In the genomic region with DNA sequence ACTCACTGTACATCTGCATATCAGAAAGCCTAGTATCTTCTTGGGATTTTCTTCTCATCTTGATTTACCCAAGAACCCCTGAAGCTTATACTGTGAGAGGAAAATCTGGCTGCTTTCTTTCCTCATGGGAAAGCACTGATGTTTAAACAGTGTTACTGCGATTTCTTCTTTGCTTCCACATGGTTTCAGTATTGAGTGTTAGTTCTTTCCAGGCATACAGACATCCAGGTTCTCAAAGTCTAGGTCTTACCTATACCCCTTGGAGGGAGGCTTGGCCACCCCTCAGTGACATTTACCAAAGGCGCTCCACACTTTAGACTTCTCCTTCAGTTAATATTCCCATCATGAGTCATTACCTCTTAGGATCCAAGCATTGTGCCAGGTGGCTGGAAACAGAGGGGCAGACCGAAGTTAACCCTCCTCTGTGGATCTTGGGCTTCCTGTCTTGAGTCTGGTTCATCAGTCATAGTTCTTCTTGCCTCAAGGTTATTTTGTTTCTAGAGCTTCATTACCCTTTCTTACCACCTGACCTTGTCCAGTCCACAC, we compare ENCODE assay signal across 12 cellular contexts.
DNase-seq lines count a peak whose midpoint lies in the region; TF ChIP-seq lines count a peak whose summit lies in the region.
"Had no signal": no experiment of that assay in that cellular context is flagged by ENCODE, and none has a peak within 500 bp of the region (broad histone marks: within the 10 kb centered on the region; RNA-seq: fewer than 3 reads in every experiment).

No MANE protein-coding gene starts in this region.

- H3K9ac ChIP-seq in OCI-LY1 (ENCODE audit: low read length) (no peak overlapping the region), mesenchymal stem cell (ENCODE audit: low read length) (no peak overlapping the region)

- no peaks in the 10 kb centered on the region for H3K36me3 Mint-ChIP-seq in activated T-helper 1 cell treated with anti-CD3 and anti-CD28 coated beads, Interleukin-12 subunit alpha, Interleukin-12 subunit beta, Interleukin-2, Interleukin-4 antibody, amounts not matched to agents 30 ng/mL and 10 ng/mL and 1 ng/mL, durations not matched to agents 14 hours and 24 hours and 36 hours (ENCODE audit: low read depth)
- H3K36me3 Mint-ChIP-seq: brain had no signal

- WGBS in mesenchymal stem cell, result 79% methylated on average over 3 of the region's 3 CpGs

- H3K27me3 ChIP-seq in OCI-LY1 (ENCODE audit: insufficient read depth, low read length) (no peaks in the 10 kb centered on the region), left ventricle myocardium inferior (ENCODE audit: low read depth) (no peaks in the 10 kb centered on the region), mesenchymal stem cell (ENCODE audit: control insufficient read depth in 1 of 2, insufficient read depth in 1 of 2, low read length in 2 of 2) (no peaks in the 10 kb centered on the region)

- H3K4me2 ChIP-seq in OCI-LY1 (ENCODE audit: low read length), result no peak overlapping the region
- H3K4me2 ChIP-seq in mesenchymal stem cell (ENCODE audit: low read length, poor library complexity, severe bottlenecking), result no peak overlapping the region

- H3K36me3 ChIP-seq in OCI-LY1 (ENCODE audit: insufficient read depth, low read length) (no peaks in the 10 kb centered on the region), left ventricle myocardium inferior (no peaks in the 10 kb centered on the region), mesenchymal stem cell (ENCODE audit: control insufficient read depth in 1 of 2, insufficient read depth in 2 of 2, low read depth in 1 of 2, low read length in 2 of 2) (no peaks in the 10 kb centered on the region)

- no peaks in the 10 kb centered on the region for H3K4me1 Mint-ChIP-seq in activated T-helper 1 cell treated with anti-CD3 and anti-CD28 coated beads, Interleukin-12 subunit alpha, Interleukin-12 subunit beta, Interleukin-2, Interleukin-4 antibody, amounts not matched to agents 30 ng/mL and 10 ng/mL and 1 ng/mL, durations not matched to agents 14 hours and 24 hours and 36 hours (ENCODE audit: low read depth)
- H3K4me1 Mint-ChIP-seq: brain had no signal

- H3K4me1 ChIP-seq in OCI-LY1 (ENCODE audit: insufficient read depth, low read length, severe bottlenecking) (no peaks in the 10 kb centered on the region), left ventricle myocardium inferior (peaks cover 21% of the 10 kb centered on the region), mesenchymal stem cell (ENCODE audit: control insufficient read depth, insufficient read depth, low read depth, low read length) (no peaks in the 10 kb centered on the region)

- intact Hi-C loops in left ventricle myocardium inferior (cut with micrococcal nuclease), result no loop called here
- intact Hi-C loops in activated T-helper 1 cell treated with anti-CD3 and anti-CD28 coated beads, Interleukin-12 subunit alpha, Interleukin-12 subunit beta, Interleukin-2, Interleukin-4 antibody, amounts not matched to agents 30 ng/mL and 10 ng/mL and 1 ng/mL, durations not matched to agents 14 hours and 24 hours and 36 hours (cut with micrococcal nuclease), result no loop called here

- CTCF ChIA-PET in RWPE1 (lab: Yijun Ruan, JAX), result interaction anchor here (0.8 kb wide), 1 partner anchor 361 kb away, joined by 4 read pairs; no protein-coding TSS in a partner anchor

- H4K91ac ChIP-seq in mesenchymal stem cell (ENCODE audit: low read length), result no peak overlapping the region

- H3K9me2 ChIP-seq in OCI-LY1 (ENCODE audit: low read depth, low read length), result no peaks in the 10 kb centered on the region

- H3K27me3 Mint-ChIP-seq in activated T-helper 1 cell treated with anti-CD3 and anti-CD28 coated beads, Interleukin-12 subunit alpha, Interleukin-12 subunit beta, Interleukin-2, Interleukin-4 antibody, amounts not matched to agents 30 ng/mL and 10 ng/mL and 1 ng/mL, durations not matched to agents 14 hours and 24 hours and 36 hours (ENCODE audit: insufficient read depth), result no peaks in the 10 kb centered on the region

- no peak overlapping the region for H3K4ac ChIP-seq in mesenchymal stem cell (ENCODE audit: low read depth in 1 of 2, low read length in 2 of 2)

- no peaks in the 10 kb centered on the region for H4K20me1 ChIP-seq in OCI-LY1 (ENCODE audit: insufficient read depth, low read length)

- no peak overlapping the region for H2AK5ac ChIP-seq in mesenchymal stem cell (ENCODE audit: low read length, severe bottlenecking)

- no peak overlapping the region for H2BK5ac ChIP-seq in mesenchymal stem cell (ENCODE audit: low read depth, low read length, poor library complexity, severe bottlenecking)

- peak; percentile 33 for DNase-seq in ACHN
- no peak for DNase-seq in GM12864 (ENCODE audit: low read depth)
- no peak for DNase-seq in left ventricle myocardium inferior
- no peak for DNase-seq in activated T-helper 1 cell treated with anti-CD3 and anti-CD28 coated beads, Interleukin-12 subunit alpha, Interleukin-12 subunit beta, Interleukin-2, Interleukin-4 antibody, amounts not matched to agents 30 ng/mL and 10 ng/mL and 1 ng/mL, durations not matched to agents 14 hours and 24 hours and 36 hours (ENCODE audit: low spot score)
- no peak for DNase-seq in RWPE1 (ENCODE audit: low spot score)
- no peak for DNase-seq in coronary artery (ENCODE audit: low spot score)
- no peak for DNase-seq in mesenchymal stem cell
- DNase-seq: activated CD4-positive, alpha-beta T cell treated with anti-CD3 and anti-CD28 coated beads, Interleukin-2, amount 50 U/mL, for 4 hours; Calu3; hippocampal formation had no signal

- H3K27ac ChIP-seq in OCI-LY1 (ENCODE audit: low read depth, low read length, poor library complexity, severe bottlenecking), result no peak overlapping the region
- peak overlapping the region; percentile 10 for H3K27ac ChIP-seq in left ventricle myocardium inferior (replicated peaks)
- H3K27ac ChIP-seq in RWPE1, result no peak overlapping the region
- H3K27ac ChIP-seq in coronary artery, result no peak overlapping the region
- H3K27ac ChIP-seq in mesenchymal stem cell (ENCODE audit: low read length, poor library complexity, severe bottlenecking), result no peak overlapping the region

- TF ChIP-seq CTCF in GM12864 (IDR thresholded peaks at IDR 0.05; ENCODE audit: low read depth, low read length, missing control alignments), result peak; percentile 9
- TF ChIP-seq CTCF in OCI-LY1 (IDR thresholded peaks at IDR 0.05; ENCODE audit: low read length), result peak; percentile 42; the same call in 1 of the 2 replicates
- TF ChIP-seq CTCF in left ventricle myocardium inferior (IDR thresholded peaks at IDR 0.05; ENCODE audit: borderline replicate concordance), result peak; percentile 48
- no peak for TF ChIP-seq CTCF in RWPE1 (conservative IDR thresholded peaks at IDR 0.05; ENCODE audit: low read depth)
- no peak for TF ChIP-seq CTCF in coronary artery (IDR thresholded peaks at IDR 0.05)

- no peak overlapping the region for H3K14ac ChIP-seq in mesenchymal stem cell (ENCODE audit: low read length in 2 of 2)

- H3K23ac ChIP-seq in mesenchymal stem cell (ENCODE audit: low read length in 2 of 2), result no peak overlapping the region

- H4K8ac ChIP-seq in mesenchymal stem cell (ENCODE audit: low read length), result no peak overlapping the region

- no peaks in the 10 kb centered on the region for H3K9me3 Mint-ChIP-seq in activated T-helper 1 cell treated with anti-CD3 and anti-CD28 coated beads, Interleukin-12 subunit alpha, Interleukin-12 subunit beta, Interleukin-2, Interleukin-4 antibody, amounts not matched to agents 30 ng/mL and 10 ng/mL and 1 ng/mL, durations not matched to agents 14 hours and 24 hours and 36 hours
- H3K9me3 Mint-ChIP-seq: brain had no signal

- H3K9me3 ChIP-seq in OCI-LY1 (ENCODE audit: low read length), result no peaks in the 10 kb centered on the region
- no peaks in the 10 kb centered on the region for H3K9me3 ChIP-seq in left ventricle myocardium inferior (replicated peaks)
- no peaks in the 10 kb centered on the region for H3K9me3 ChIP-seq in mesenchymal stem cell (ENCODE audit: control insufficient read depth, low read length)

- no peak overlapping the region for H2BK15ac ChIP-seq in mesenchymal stem cell (ENCODE audit: low read depth, poor library complexity, severe bottlenecking)

- H2BK120ac ChIP-seq in mesenchymal stem cell (ENCODE audit: low read depth, low read length), result no peak overlapping the region

- no peak overlapping the region for H3K18ac ChIP-seq in mesenchymal stem cell (ENCODE audit: low read depth in 1 of 2, low read length in 2 of 2)

- H3K4me3 Mint-ChIP-seq in activated T-helper 1 cell treated with anti-CD3 and anti-CD28 coated beads, Interleukin-12 subunit alpha, Interleukin-12 subunit beta, Interleukin-2, Interleukin-4 antibody, amounts not matched to agents 30 ng/mL and 10 ng/mL and 1 ng/mL, durations not matched to agents 14 hours and 24 hours and 36 hours, result no peak overlapping the region
- H3K4me3 Mint-ChIP-seq: brain had no signal

- POLR2A ChIA-PET in RWPE1 (lab: Yijun Ruan, JAX; ENCODE audit: low non-redundant PET), result no interaction called here

- H3F3A ChIP-seq in OCI-LY1 (ENCODE audit: insufficient read depth, low read length), result no peaks in the 10 kb centered on the region

- no peak overlapping the region for H3K27ac Mint-ChIP-seq in activated T-helper 1 cell treated with anti-CD3 and anti-CD28 coated beads, Interleukin-12 subunit alpha, Interleukin-12 subunit beta, Interleukin-2, Interleukin-4 antibody, amounts not matched to agents 30 ng/mL and 10 ng/mL and 1 ng/mL, durations not matched to agents 14 hours and 24 hours and 36 hours
- H3K27ac Mint-ChIP-seq: brain had no signal

- no peaks in the 10 kb centered on the region for H3K79me2 ChIP-seq in OCI-LY1 (ENCODE audit: insufficient read depth, low read length)

- H2BK12ac ChIP-seq in mesenchymal stem cell (ENCODE audit: low read length in 2 of 2), result no peak overlapping the region

- in situ Hi-C loops in ACHN (cut with HindIII; ENCODE audit: low pct_ligation_motif_present, low pct_unique_long_range_greater_than_20kb, low sequenced_read_pairs), result no loop called here

- no peak overlapping the region for H2AFZ ChIP-seq in OCI-LY1 (ENCODE audit: low read length)
- H2AFZ ChIP-seq in mesenchymal stem cell (ENCODE audit: low read depth, low read length), result no peak overlapping the region

- H3K79me1 ChIP-seq in mesenchymal stem cell (replicated peaks; ENCODE audit: low read length, poor library complexity, severe bottlenecking), result no peaks in the 10 kb centered on the region

- H3K4me3 ChIP-seq in GM12864 (ENCODE audit: low read depth, low read length) (no peak overlapping the region), OCI-LY1 (ENCODE audit: low read depth, low read length, poor library complexity, severe bottlenecking) (no peak overlapping the region), left ventricle myocardium inferior (no peak overlapping the region), coronary artery (no peak overlapping the region), mesenchymal stem cell (ENCODE audit: insufficient read depth in 1 of 2, low read depth in 1 of 2, low read length in 2 of 2) (no peak overlapping the region)

Comparison
In these comparisons a context has a peak if more than half of its experiments do, and no peak if none do; other contexts are left out.
1. CTCF ChIP-seq: peak in GM12864 (single experiment), OCI-LY1 (single experiment) and left ventricle myocardium inferior (single experiment); none in RWPE1 (single experiment) and coronary artery (single experiment).